Comparison of ENCODE assay signal across 18 cellular contexts in genomic region chr7:102614346-102614697, GRCh38. TPM values are rescaled to one million over a fixed set of nuclear protein-coding genes. Genes with fewer than 3 reads are reported as not detected.
A peak's percentile ranks its signal among the peaks of the same experiment; 100 is the strongest.
DNase-seq lines count a peak whose midpoint lies in the region; ATAC-seq and TF ChIP-seq lines count a peak whose summit lies in the region.
"Not testable (repeated sequence)": the region's sequence is repeated elsewhere in the genome, so short reads cannot be mapped to it uniquely, and the experiment has no call there.
"Had no signal": no experiment of that assay in that cellular context is flagged by ENCODE, and none has a peak within 500 bp of the region (broad histone marks: within the 10 kb centered on the region; RNA-seq: fewer than 3 reads in every experiment).

No MANE protein-coding gene starts in this region.

- H3K36me3 ChIP-seq in RWPE2 (ENCODE audit: low read depth); gastrocnemius medialis: not testable (repeated sequence)

- ATAC-seq in GM18519 (IDR thresholded peaks at IDR 0.05; ENCODE audit: low FRiP score, unreplicated experiment) (peak; percentile 1), GM19328 (IDR thresholded peaks at IDR 0.05; ENCODE audit: unreplicated experiment) (peak; percentile 18), GM21515 (IDR thresholded peaks at IDR 0.05; ENCODE audit: unreplicated experiment) (peak; percentile 10), HG02642 (IDR thresholded peaks at IDR 0.05; ENCODE audit: poor library complexity, unreplicated experiment) (peak; percentile 22), HG03025 (IDR thresholded peaks at IDR 0.05; ENCODE audit: low FRiP score, unreplicated experiment) (peak; percentile 16), HG03354 (IDR thresholded peaks at IDR 0.05; ENCODE audit: poor library complexity, severe bottlenecking, unreplicated experiment) (peak; percentile 26), RWPE2 (ENCODE audit: low read depth) (peak; percentile 26), gastrocnemius medialis (peak; percentile 47 to 51)

- H3K27ac ChIP-seq in RWPE2 (ENCODE audit: poor library complexity, severe bottlenecking); gastrocnemius medialis: not testable (repeated sequence)

- H3K4me3 ChIP-seq in RWPE2 (ENCODE audit: severe bottlenecking); gastrocnemius medialis: not testable (repeated sequence)

- in situ Hi-C loops in gastrocnemius medialis (cut with MboI; ENCODE audit: low sequenced_read_pairs in 4 of 4) = not testable (repeated sequence)

- H3K4me1 ChIP-seq in RWPE2 (ENCODE audit: insufficient read depth, poor library complexity, severe bottlenecking); gastrocnemius medialis: not testable (repeated sequence)

- TF ChIP-seq CTCF in RWPE2 (IDR thresholded peaks at IDR 0.05; ENCODE audit: poor library complexity, severe bottlenecking); gastrocnemius medialis (IDR thresholded peaks at IDR 0.05 in 4 of 5, conservative IDR thresholded peaks at IDR 0.05 in 1 of 5): not testable (repeated sequence)

- H3K27me3 ChIP-seq in RWPE2 (ENCODE audit: insufficient read depth, poor library complexity, severe bottlenecking); gastrocnemius medialis: not testable (repeated sequence)

- not testable (repeated sequence) for H3K9me3 ChIP-seq in RWPE2 (ENCODE audit: severe bottlenecking); gastrocnemius medialis

- intact Hi-C loops in gastrocnemius medialis (cut with DNase I; ENCODE audit: low total_unique reads) = not testable (repeated sequence)

- DNase-seq in RWPE2 (ENCODE audit: low spot score); gastrocnemius medialis: not testable (repeated sequence)

- not testable (repeated sequence) for TF ChIP-seq POLR2A in gastrocnemius medialis (IDR thresholded peaks at IDR 0.05)

RNA-seq across cellular contexts. Expression of gene RASA4, which starts 2.2 kb away (rescaled TPM):
- total RNA-seq in gastrocnemius medialis = 100 to 1,000 TPM in 3 of 4 donors, 10 to 100 TPM in 1; 52.4 to 329 (median 177) TPM

RNA-seq across cellular contexts. Expression of gene UPK3BL1, which starts 28.3 kb away (rescaled TPM):
- 10 to 100 TPM in 3 of 4 donors, 1 to 10 TPM in 1; 6.1 to 18.7 (median 15.1) TPM for total RNA-seq in gastrocnemius medialis

RNA-seq across cellular contexts. Expression of gene SPDYE2B, which starts 35.8 kb away (rescaled TPM):
- total RNA-seq in gastrocnemius medialis = not detected
- total RNA-seq: adrenal gland, breast epithelium, colonic mucosa, H1, LHCN-M2, occipital lobe, renal cortical epithelial cell, Right ventricle myocardium inferior, smooth muscle cell, tibial nerve had no signal

RNA-seq across cellular contexts. Expression of gene POLR2J3, which starts 41.9 kb away (rescaled TPM):
- 10 to 100 TPM in 2 of 4 donors, 1 to 10 TPM in 2; 1.1 to 17.4 (median 8.5) TPM for total RNA-seq in gastrocnemius medialis

RNA-seq across cellular contexts. Expression of gene POLR2J2, which starts 57.1 kb away (rescaled TPM):
- total RNA-seq in gastrocnemius medialis = 1 to 10 TPM in 1 of 4 donors, under 1 TPM in 2, not detected in 1; 0.59 to 2.9 (median 0.80) TPM
